14 cellular contexts compared by ENCODE assay signal in genomic region chr3:134407247-134407640, GRCh38. TPM values are rescaled to one million over a fixed set of nuclear protein-coding genes. Genes with fewer than 3 reads are reported as not detected.
DNase-seq lines count a peak whose midpoint lies in the region; ATAC-seq and TF ChIP-seq lines count a peak whose summit lies in the region.
"Had no signal": no experiment of that assay in that cellular context is flagged by ENCODE, and none has a peak within 500 bp of the region (broad histone marks: within the 10 kb centered on the region; RNA-seq: fewer than 3 reads in every experiment).

No MANE protein-coding gene starts in this region.

- H3K9me3 ChIP-seq in WERI-Rb-1 (ENCODE audit: severe bottlenecking) (peaks cover 12% of the 10 kb centered on the region), neural progenitor cell (ENCODE audit: low read depth) (no peaks in the 10 kb centered on the region)

- H3K79me2 ChIP-seq in neural progenitor cell (ENCODE audit: low read depth) = no peaks in the 10 kb centered on the region

- no peaks in the 10 kb centered on the region for H4K20me1 ChIP-seq in neural progenitor cell (ENCODE audit: low read depth)

- H3K4me1 Mint-ChIP-seq in neural progenitor cell = peaks cover 32% of the 10 kb centered on the region
- H3K4me1 Mint-ChIP-seq: activated B cell treated with CpG ODN at 0.5 μM for 24 hours; central memory CD8-positive, alpha-beta T cell had no signal

- peaks cover 19% of the 10 kb centered on the region for H3K27me3 Mint-ChIP-seq in neural progenitor cell (ENCODE audit: insufficient read depth, low read depth)

- peaks cover 14% of the 10 kb centered on the region for H3K9me3 Mint-ChIP-seq in neural progenitor cell
- H3K9me3 Mint-ChIP-seq: activated T-helper 1 cell treated with anti-CD3 and anti-CD28 coated beads, Interleukin-12 subunit alpha, Interleukin-12 subunit beta, Interleukin-2, Interleukin-4 antibody, amounts not matched to agents 30 ng/mL and 10 ng/mL and 1 ng/mL, durations not matched to agents 14 hours and 24 hours and 36 hours; central memory CD8-positive, alpha-beta T cell had no signal

- peaks cover 2% of the 10 kb centered on the region for H3K36me3 Mint-ChIP-seq in neural progenitor cell

- peak overlapping the region; percentile 61 for H3K27ac Mint-ChIP-seq in neural progenitor cell
- H3K27ac Mint-ChIP-seq: activated B cell treated with CpG ODN at 0.5 μM for 24 hours; activated T-helper 1 cell treated with anti-CD3 and anti-CD28 coated beads, Interleukin-12 subunit alpha, Interleukin-12 subunit beta, Interleukin-2, Interleukin-4 antibody, amounts not matched to agents 30 ng/mL and 10 ng/mL and 1 ng/mL, durations not matched to agents 14 hours and 24 hours and 36 hours; naive B cell had no signal

- intact Hi-C loops in left cardiac atrium (cut with DNase I) = no loop called here

- H2AFZ ChIP-seq in neural progenitor cell (replicated peaks) = peak overlapping the region; percentile 75

- peak overlapping the region; percentile 99 for H3K27ac ChIP-seq in WERI-Rb-1
- no peak overlapping the region for H3K27ac ChIP-seq in neural progenitor cell
- H3K27ac ChIP-seq: KMS-11 had no signal

- ATAC-seq in left cardiac atrium (peak; percentile 16 to 36), HG02852 (IDR thresholded peaks at IDR 0.05; ENCODE audit: unreplicated experiment) (no peak), HG02870 (IDR thresholded peaks at IDR 0.05; ENCODE audit: unreplicated experiment) (no peak), GM18873 (IDR thresholded peaks at IDR 0.05; ENCODE audit: low FRiP score, unreplicated experiment) (no peak), GM21423 (IDR thresholded peaks at IDR 0.05; ENCODE audit: unreplicated experiment) (no peak)

- peaks cover 21% of the 10 kb centered on the region for H3K4me1 ChIP-seq in neural progenitor cell

- H3K4me2 ChIP-seq in neural progenitor cell = peak overlapping the region; percentile 80
- H3K4me2 ChIP-seq: KMS-11 had no signal

- H3K4me3 Mint-ChIP-seq in neural progenitor cell = peak overlapping the region; percentile 69
- H3K4me3 Mint-ChIP-seq: activated B cell treated with CpG ODN at 0.5 μM for 24 hours; activated T-helper 1 cell treated with anti-CD3 and anti-CD28 coated beads, Interleukin-12 subunit alpha, Interleukin-12 subunit beta, Interleukin-2, Interleukin-4 antibody, amounts not matched to agents 30 ng/mL and 10 ng/mL and 1 ng/mL, durations not matched to agents 14 hours and 24 hours and 36 hours; central memory CD8-positive, alpha-beta T cell; naive B cell had no signal

- DNase-seq in DMS53 treated with DMSO at 0.1 percent for 48 hours (lab: John Stamatoyannopoulos, UW; ENCODE audit: unreplicated experiment) (peak; percentile 43), WERI-Rb-1 (no peak), left cardiac atrium (no peak), neural progenitor cell (ENCODE audit: low spot score) (no peak)
- DNase-seq: activated B cell treated with CpG ODN at 0.5 μM for 24 hours; naive B cell; stimulated activated naive CD4-positive, alpha-beta T cell had no signal

- H3K9ac ChIP-seq in neural progenitor cell = no peak overlapping the region
- H3K9ac ChIP-seq: KMS-11 had no signal

- no peaks in the 10 kb centered on the region for H3K27me3 ChIP-seq in WERI-Rb-1 (ENCODE audit: insufficient read depth, low read depth, severe bottlenecking)
- H3K27me3 ChIP-seq in neural progenitor cell = peaks cover 93% of the 10 kb centered on the region

- peak overlapping the region; percentile 39 for H3K4me3 ChIP-seq in WERI-Rb-1 (ENCODE audit: low read depth, low read length)
- peak overlapping the region; percentile 47 for H3K4me3 ChIP-seq in neural progenitor cell

- H3F3A ChIP-seq in neural progenitor cell (ENCODE audit: low read depth) = peaks cover 39% of the 10 kb centered on the region

- no peaks in the 10 kb centered on the region for H3K36me3 ChIP-seq in WERI-Rb-1
- no peaks in the 10 kb centered on the region for H3K36me3 ChIP-seq in neural progenitor cell

- TF ChIP-seq CTCF in WERI-Rb-1 (IDR thresholded peaks at IDR 0.05; ENCODE audit: low read depth, low read length) (no peak), neural progenitor cell (IDR thresholded peaks at IDR 0.05) (no peak)

RNA-seq across cellular contexts. Expression of gene AMOTL2, which starts 33.0 kb away (rescaled TPM):
- 10 to 100 TPM; 47.9 to 59.3 TPM for total RNA-seq in left cardiac atrium
- total RNA-seq in neural progenitor cell (ENCODE audit: low replicate concordance) = 62.9 and 121 TPM in 2 replicates
- total RNA-seq: activated B cell treated with CpG ODN at 0.5 μM for 24 hours; activated T-helper 1 cell treated with anti-CD3 and anti-CD28 coated beads, Interleukin-12 subunit alpha, Interleukin-12 subunit beta, Interleukin-2, Interleukin-4 antibody, amounts not matched to agents 30 ng/mL and 10 ng/mL and 1 ng/mL, durations not matched to agents 14 hours and 24 hours and 36 hours had no signal

Comparison
In these comparisons a context has a peak if more than half of its experiments do, and no peak if none do; other contexts are left out.
1. ATAC-seq: peak in left cardiac atrium (2 of 2); none in HG02852 (single experiment), HG02870 (single experiment), GM18873 (single experiment) and GM21423 (single experiment).